Comparison of ENCODE assay signal across 8 cellular contexts in genomic region chr11:119584193-119585037, GRCh38.
A peak's percentile ranks its signal among the peaks of the same experiment; 100 is the strongest.
DNase-seq lines count a peak whose midpoint lies in the region; ATAC-seq and TF ChIP-seq lines count a peak whose summit lies in the region.

No MANE protein-coding gene starts in this region.

- H3K4me3 ChIP-seq in brain microvascular endothelial cell (ENCODE audit: low read depth, low read length) (peak overlapping the region; percentile 53), iPS-20b (ENCODE audit: low read length) (peak overlapping the region; percentile 74), gastrocnemius medialis (peak overlapping the region; percentile 36 to 47 (median 43))

- H3K9me3 ChIP-seq in iPS-20b (ENCODE audit: insufficient read depth, low read depth, low read length) (peaks cover 7% of the 10 kb centered on the region; the same call in 1 of the 2 replicates), gastrocnemius medialis (no peaks in the 10 kb centered on the region)

- TF ChIP-seq CTCF in brain microvascular endothelial cell (IDR thresholded peaks at IDR 0.05; ENCODE audit: low read depth, low read length, missing control alignments) = no peak
- TF ChIP-seq CTCF in gastrocnemius medialis (IDR thresholded peaks at IDR 0.05 in 4 of 5, conservative IDR thresholded peaks at IDR 0.05 in 1 of 5) = no peak

- no peak overlapping the region for H3K27ac ChIP-seq in brain microvascular endothelial cell
- H3K27ac ChIP-seq in iPS-20b (ENCODE audit: low read length) = no peak overlapping the region
- no peak overlapping the region for H3K27ac ChIP-seq in gastrocnemius medialis

- no peak for TF ChIP-seq POLR2A in gastrocnemius medialis (IDR thresholded peaks at IDR 0.05)

- H3K36me3 ChIP-seq in brain microvascular endothelial cell (replicated peaks) = no peaks in the 10 kb centered on the region
- H3K36me3 ChIP-seq in iPS-20b (ENCODE audit: insufficient read depth, low read depth, low read length) = no peaks in the 10 kb centered on the region
- no peaks in the 10 kb centered on the region for H3K36me3 ChIP-seq in gastrocnemius medialis

- in situ Hi-C loops in brain microvascular endothelial cell (cut with HindIII; ENCODE audit: low pct_ligation_motif_present, low sequenced_read_pairs) (no loop called here), gastrocnemius medialis (cut with MboI; ENCODE audit: low sequenced_read_pairs in 4 of 4) (no loop called here)

- peaks cover 4% of the 10 kb centered on the region; the same call in 1 of the 2 replicates for H3K4me1 ChIP-seq in iPS-20b (ENCODE audit: insufficient read depth, low read length)
- peaks cover 0 to 10% of the 10 kb centered on the region in 2 donors for H3K4me1 ChIP-seq in gastrocnemius medialis

- intact Hi-C loops in gastrocnemius medialis (cut with DNase I; ENCODE audit: low total_unique reads) = no loop called here

- H3K27me3 ChIP-seq in brain microvascular endothelial cell (replicated peaks) = peaks cover 6% of the 10 kb centered on the region
- peaks cover 21% of the 10 kb centered on the region for H3K27me3 ChIP-seq in iPS-20b (ENCODE audit: insufficient read depth, low read length)
- H3K27me3 ChIP-seq in gastrocnemius medialis = peaks cover 21 to 35% (median 27%) of the 10 kb centered on the region in 3 donors

- ATAC-seq in gastrocnemius medialis (no peak), HG02973 (IDR thresholded peaks at IDR 0.05; ENCODE audit: unreplicated experiment) (no peak), GM19351 (IDR thresholded peaks at IDR 0.05; ENCODE audit: unreplicated experiment) (no peak)

- peak overlapping the region; percentile 89; the same call in 1 of the 2 replicates for H3K9ac ChIP-seq in iPS-20b (ENCODE audit: low read depth, low read length)

- peak; percentile 30 for DNase-seq in stimulated activated CD4-positive, alpha-beta T cell treated with anti-CD3 and anti-CD28 coated beads, Interleukin-15, amount 100 ng/mL, for 24 hours
- DNase-seq in stimulated activated CD4-positive, alpha-beta T cell treated with anti-CD3 and anti-CD28 coated beads, Interleukin-4, amount 100 ng/mL, for 1 hour = no peak
- DNase-seq in NCI-H82 treated with DMSO at 0.1 percent for 48 hours (lab: John Stamatoyannopoulos, UW; ENCODE audit: unreplicated experiment) (peak; percentile 11), brain microvascular endothelial cell (peak; percentile 63), gastrocnemius medialis (no peak)

Comparison
In these comparisons a context has a peak if more than half of its experiments do, and no peak if none do; other contexts are left out.
1. DNase-seq: peak in stimulated activated CD4-positive, alpha-beta T cell treated with anti-CD3 and anti-CD28 coated beads, Interleukin-15, amount 100 ng/mL, for 24 hours (single experiment), NCI-H82 treated with DMSO at 0.1 percent for 48 hours (single experiment) and brain microvascular endothelial cell (single experiment); none in stimulated activated CD4-positive, alpha-beta T cell treated with anti-CD3 and anti-CD28 coated beads, Interleukin-4, amount 100 ng/mL, for 1 hour (single experiment) and gastrocnemius medialis (0 of 2).
2. Peak in every context shown above with its lines, with median percentiles within 50 percentile points of each other: H3K4me3 ChIP-seq.